Comparison of ENCODE assay signal across 8 cellular contexts in the genomic region with DNA sequence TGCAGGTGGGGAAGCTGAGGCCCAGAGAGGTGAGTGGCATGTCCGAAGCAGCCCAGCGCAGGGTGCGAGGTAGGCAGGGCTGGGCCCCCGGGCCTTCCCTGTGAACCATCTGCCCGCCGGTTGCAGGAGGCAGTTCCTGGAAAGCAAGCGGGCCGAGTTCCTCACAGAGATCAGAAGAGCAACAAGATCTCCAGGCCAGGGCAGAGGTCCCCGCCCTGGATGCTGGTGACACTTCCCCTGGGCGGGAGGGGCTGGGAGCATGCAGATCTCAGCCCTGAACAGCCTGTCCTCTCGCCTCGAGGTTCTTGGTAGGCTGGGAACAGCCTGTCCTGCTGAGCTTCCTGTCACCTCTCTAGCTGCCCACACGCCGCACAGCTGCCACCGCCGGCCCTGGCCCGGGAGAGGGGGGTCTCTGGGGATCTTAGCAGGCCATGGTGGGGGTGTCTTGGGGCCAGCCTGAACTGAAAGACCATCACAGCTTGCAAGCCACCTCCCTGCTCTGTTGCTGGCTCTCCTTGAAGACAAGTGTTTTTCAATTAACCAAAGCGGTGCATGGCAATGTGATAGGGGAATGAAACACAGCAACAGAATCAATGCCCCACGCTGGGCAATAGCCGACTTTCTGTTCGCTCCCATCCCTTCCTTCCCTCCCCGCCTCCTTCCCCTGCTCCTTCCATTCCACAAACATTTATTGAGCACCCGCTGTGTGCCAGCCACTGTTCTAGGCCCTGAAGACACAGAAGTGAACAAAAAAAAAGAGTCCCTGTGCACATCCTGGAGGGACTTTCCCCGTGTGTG. TPM values are rescaled to one million over a fixed set of nuclear protein-coding genes. Genes with fewer than 3 reads are reported as not detected.
DNase-seq lines count a peak whose midpoint lies in the region; ATAC-seq and TF ChIP-seq lines count a peak whose summit lies in the region.

No MANE protein-coding gene starts in this region.

- H3K27me3 Mint-ChIP-seq in effector memory CD8-positive, alpha-beta T cell = no peaks in the 10 kb centered on the region

- no peaks in the 10 kb centered on the region for H3K27me3 ChIP-seq in psoas muscle (ENCODE audit: insufficient read depth in 3 of 3, low read length in 2 of 3)

- ATAC-seq in HG03196 (IDR thresholded peaks at IDR 0.05; ENCODE audit: unreplicated experiment) = peak; percentile 46
- ATAC-seq in effector memory CD8-positive, alpha-beta T cell (replicated peaks) = peak; percentile 62
- peak; percentile 90 to 98 (median 94) for ATAC-seq in psoas muscle
- ATAC-seq in HG02973 (IDR thresholded peaks at IDR 0.05; ENCODE audit: unreplicated experiment) = no peak

- intact Hi-C loops in psoas muscle (cut with DNase I) = no loop called here

- WGBS in psoas muscle, 3 donors = 26 to 36% (median 33%) methylated on average over 23 to 24 of the region's 24 CpGs

- H3K9me3 ChIP-seq in psoas muscle = no peaks in the 10 kb centered on the region

- no peaks in the 10 kb centered on the region for H3K9me3 Mint-ChIP-seq in effector memory CD8-positive, alpha-beta T cell

- no peaks in the 10 kb centered on the region for H3K36me3 ChIP-seq in psoas muscle (ENCODE audit: insufficient read depth in 1 of 2, low read depth in 1 of 2)

- H3K27ac Mint-ChIP-seq in effector memory CD8-positive, alpha-beta T cell = peak overlapping the region; percentile 94 to 97

- H3K4me3 ChIP-seq in psoas muscle = no peak overlapping the region

- in situ Hi-C loops in GM13976 (cut with MboI; ENCODE audit: low sequenced_read_pairs, unreplicated experiment) = no loop called here

- H3K27ac ChIP-seq in psoas muscle = no peak overlapping the region

- TF ChIP-seq CTCF in GM13976 (IDR thresholded peaks at IDR 0.05; ENCODE audit: borderline replicate concordance, control extremely low read depth, extremely low read depth, insufficient read depth, missing control alignments) (no peak), psoas muscle (IDR thresholded peaks at IDR 0.05) (no peak)

- H3K4me1 Mint-ChIP-seq in effector memory CD8-positive, alpha-beta T cell (ENCODE audit: low read depth in 2 of 2) = peaks cover 27 to 33% of the 10 kb centered on the region in 2 donors

- DNase-seq in GM13976 (ENCODE audit: low spot score) (peak; percentile 87), psoas muscle (peak; percentile 77 to 93), NCI-H345 (lab: John Stamatoyannopoulos, UW) (no peak), NCI-H1092 (lab: John Stamatoyannopoulos, UW) (no peak)
- peak; percentile 36 to 56 for DNase-seq in activated CD4-positive, alpha-beta T cell treated with anti-CD3 and anti-CD28 coated beads for 24 hours (ENCODE audit: low read depth in 2 of 2)
- peak; percentile 37 to 43 (median 40) for DNase-seq in effector memory CD8-positive, alpha-beta T cell

- peaks cover 7% of the 10 kb centered on the region for H3K4me1 ChIP-seq in psoas muscle

- H3K36me3 Mint-ChIP-seq in effector memory CD8-positive, alpha-beta T cell (ENCODE audit: insufficient read depth) = peaks cover 18% of the 10 kb centered on the region

- peak overlapping the region; percentile 67 to 81 for H3K4me3 Mint-ChIP-seq in effector memory CD8-positive, alpha-beta T cell

RNA-seq across cellular contexts. Expression of a gene that starts 31.7 kb away (rescaled TPM):
- total RNA-seq in psoas muscle = 1 to 10 TPM in 2 of 4 donors, under 1 TPM in 2; 0.44 to 8.4 (median 1.5) TPM
- polyA plus RNA-seq in psoas muscle = 10 to 100 TPM in 1 of 3 donors, 1 to 10 TPM in 1, under 1 TPM in 1; 0.72 to 12.6 (median 2.1) TPM

RNA-seq across cellular contexts. Expression of a gene that starts 44.8 kb away (rescaled TPM):
- total RNA-seq in psoas muscle = not detected
- polyA plus RNA-seq in psoas muscle = not detected

RNA-seq across cellular contexts. Expression of a gene that starts 49.1 kb away (rescaled TPM):
- not detected for total RNA-seq in psoas muscle
- not detected for polyA plus RNA-seq in psoas muscle

RNA-seq across cellular contexts. Expression of a gene that starts 52.0 kb away (rescaled TPM):
- not detected for total RNA-seq in psoas muscle
- polyA plus RNA-seq in psoas muscle = not detected

RNA-seq across cellular contexts. Expression of a gene that starts 56.8 kb away (rescaled TPM):
- not detected for total RNA-seq in psoas muscle
- not detected for polyA plus RNA-seq in psoas muscle

Comparison
In these comparisons a context has a peak if more than half of its experiments do, and no peak if none do; other contexts are left out.
1. DNase-seq: peak in GM13976 (single experiment), activated CD4-positive, alpha-beta T cell treated with anti-CD3 and anti-CD28 coated beads for 24 hours (2 of 2), effector memory CD8-positive, alpha-beta T cell (3 of 3) and psoas muscle (2 of 2); none in NCI-H345 (single experiment) and NCI-H1092 (single experiment).